ENCODE assay signal across 8 cellular contexts in the genomic region with DNA sequence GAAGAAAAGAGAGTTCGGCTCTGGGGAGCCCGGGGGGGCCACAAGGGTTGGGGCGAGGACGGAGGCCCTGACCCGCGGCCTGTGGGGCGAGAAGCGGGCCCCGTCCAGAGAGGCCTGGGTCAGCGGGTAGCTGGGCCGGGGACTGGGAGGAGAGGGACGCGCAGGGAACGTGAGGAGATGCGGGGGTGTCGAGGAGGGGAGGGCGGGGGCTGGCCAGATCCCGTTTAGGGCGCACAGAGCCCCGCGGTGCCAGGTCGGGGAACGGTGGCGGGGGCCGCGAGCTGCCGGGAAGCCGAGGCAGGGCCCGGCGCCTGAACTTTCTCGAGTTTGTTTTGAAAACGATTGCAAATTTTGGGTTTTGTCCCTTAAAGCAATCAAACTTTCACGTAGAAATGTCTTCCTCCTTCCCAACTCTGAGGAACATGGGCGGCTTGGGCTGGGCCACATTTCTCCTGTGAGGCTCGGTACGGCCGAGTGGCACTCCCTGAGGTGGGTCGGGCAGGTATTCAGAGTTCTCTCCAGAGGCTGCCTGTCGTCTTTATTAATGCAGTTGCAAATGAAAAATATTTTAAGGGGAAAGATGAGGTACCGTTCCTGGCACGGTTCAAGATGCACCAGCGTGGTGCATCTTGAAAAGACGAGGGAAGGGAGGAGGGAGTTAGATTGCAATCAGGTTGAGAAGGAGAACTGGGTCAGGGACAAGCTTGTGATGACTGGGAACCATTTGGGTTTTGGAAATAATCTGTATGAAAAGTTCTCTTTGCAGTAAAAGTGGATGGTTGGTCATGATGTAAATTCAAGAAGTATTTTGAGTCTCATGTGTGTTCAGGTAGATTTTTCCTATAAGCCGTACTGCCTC. TPM values are rescaled to one million over a fixed set of nuclear protein-coding genes. Genes with fewer than 3 reads are reported as not detected.
A peak's percentile ranks its signal among the peaks of the same experiment; 100 is the strongest.
DNase-seq lines count a peak whose midpoint lies in the region; ATAC-seq, FAIRE-seq and TF ChIP-seq lines count a peak whose summit lies in the region.

No MANE protein-coding gene starts in this region.

- 3 to 5% methylated on average over 43 to 44 of the region's 44 CpGs for WGBS in pancreas, 2 donors

- no peak for TF ChIP-seq CTCF in LNCaP clone FGC (IDR thresholded peaks at IDR 0.05; ENCODE audit: control insufficient read depth, extremely low read depth, insufficient read depth)
- no peak for TF ChIP-seq CTCF in pancreas (IDR thresholded peaks at IDR 0.05)

- FAIRE-seq in pancreas (lab: Jason Lieb, UNC), result no peak

- no peaks in the 10 kb centered on the region for H3K27me3 ChIP-seq in pancreas

- H3K4me1 ChIP-seq in pancreas, result peaks cover 0 to 3% (median 0%) of the 10 kb centered on the region in 3 donors

- no peaks in the 10 kb centered on the region for H3K9me3 ChIP-seq in pancreas

- H3K4me3 ChIP-seq in GM08714 (ENCODE audit: low read length) (peak overlapping the region; percentile 92), LNCaP clone FGC (ENCODE audit: low read depth, low read length) (peak overlapping the region; percentile 73), pancreas (peak overlapping the region; percentile 53 to 83 (median 72))

- DNase-seq in LNCaP clone FGC (ENCODE audit: low read depth) (no peak), Right ventricle myocardium superior (no peak), pancreas (peak in 3 of 6 donors; percentile 31 to 67 (median 65)), activated gamma-delta T cell treated with Interleukin-2 at 50 U/mL for 16 hours (no peak), SKM-1 (lab: John Stamatoyannopoulos, UW; ENCODE audit: unreplicated experiment) (no peak)
- DNase-seq in activated T-helper 1 cell treated with anti-CD3 and anti-CD28 coated beads, Interleukin-12 subunit alpha, Interleukin-12 subunit beta, Interleukin-2, Interleukin-4 antibody, amounts not matched to agents 30 ng/mL and 10 ng/mL and 1 ng/mL, durations not matched to agents 14 hours and 24 hours and 36 hours (ENCODE audit: low spot score), result no peak

- peaks cover 7% of the 10 kb centered on the region for H3K27me3 Mint-ChIP-seq in activated T-helper 1 cell treated with anti-CD3 and anti-CD28 coated beads, Interleukin-12 subunit alpha, Interleukin-12 subunit beta, Interleukin-2, Interleukin-4 antibody, amounts not matched to agents 30 ng/mL and 10 ng/mL and 1 ng/mL, durations not matched to agents 14 hours and 24 hours and 36 hours (ENCODE audit: insufficient read depth)

- ATAC-seq in Right ventricle myocardium superior (ENCODE audit: poor library complexity), result peak; percentile 51
- ATAC-seq in pancreas, result peak; percentile 42 to 65 (median 55)
- no peak for ATAC-seq in GM18858 (IDR thresholded peaks at IDR 0.05; ENCODE audit: unreplicated experiment)

- peaks cover 47% of the 10 kb centered on the region for H3K4me1 Mint-ChIP-seq in activated T-helper 1 cell treated with anti-CD3 and anti-CD28 coated beads, Interleukin-12 subunit alpha, Interleukin-12 subunit beta, Interleukin-2, Interleukin-4 antibody, amounts not matched to agents 30 ng/mL and 10 ng/mL and 1 ng/mL, durations not matched to agents 14 hours and 24 hours and 36 hours (ENCODE audit: low read depth)

- no peak overlapping the region for H3K27ac ChIP-seq in pancreas

- peaks cover 13% of the 10 kb centered on the region for H3K36me3 Mint-ChIP-seq in activated T-helper 1 cell treated with anti-CD3 and anti-CD28 coated beads, Interleukin-12 subunit alpha, Interleukin-12 subunit beta, Interleukin-2, Interleukin-4 antibody, amounts not matched to agents 30 ng/mL and 10 ng/mL and 1 ng/mL, durations not matched to agents 14 hours and 24 hours and 36 hours (ENCODE audit: low read depth)

- H3K4me3 Mint-ChIP-seq in activated T-helper 1 cell treated with anti-CD3 and anti-CD28 coated beads, Interleukin-12 subunit alpha, Interleukin-12 subunit beta, Interleukin-2, Interleukin-4 antibody, amounts not matched to agents 30 ng/mL and 10 ng/mL and 1 ng/mL, durations not matched to agents 14 hours and 24 hours and 36 hours, result peak overlapping the region; percentile 94

- intact Hi-C loops in activated T-helper 1 cell treated with anti-CD3 and anti-CD28 coated beads, Interleukin-12 subunit alpha, Interleukin-12 subunit beta, Interleukin-2, Interleukin-4 antibody, amounts not matched to agents 30 ng/mL and 10 ng/mL and 1 ng/mL, durations not matched to agents 14 hours and 24 hours and 36 hours (cut with micrococcal nuclease), result loop anchor here (1.0 to 5.0 kb wide), 2 partner anchors 78 to 1285 kb away; a partner anchor contains a TSS
- intact Hi-C loops in Right ventricle myocardium superior (cut with DNase I), result no loop called here
- intact Hi-C loops in pancreas (cut with DNase I), result no loop called here

- H3K9me3 Mint-ChIP-seq in activated T-helper 1 cell treated with anti-CD3 and anti-CD28 coated beads, Interleukin-12 subunit alpha, Interleukin-12 subunit beta, Interleukin-2, Interleukin-4 antibody, amounts not matched to agents 30 ng/mL and 10 ng/mL and 1 ng/mL, durations not matched to agents 14 hours and 24 hours and 36 hours, result no peaks in the 10 kb centered on the region

- H3K27ac Mint-ChIP-seq in activated T-helper 1 cell treated with anti-CD3 and anti-CD28 coated beads, Interleukin-12 subunit alpha, Interleukin-12 subunit beta, Interleukin-2, Interleukin-4 antibody, amounts not matched to agents 30 ng/mL and 10 ng/mL and 1 ng/mL, durations not matched to agents 14 hours and 24 hours and 36 hours, result peak overlapping the region; percentile 90

- H3K36me3 ChIP-seq in pancreas, result no peaks in the 10 kb centered on the region

RNA-seq across cellular contexts. Expression of a gene that starts 1.0 kb away (rescaled TPM):
- total RNA-seq in activated T-helper 1 cell treated with anti-CD3 and anti-CD28 coated beads, Interleukin-12 subunit alpha, Interleukin-12 subunit beta, Interleukin-2, Interleukin-4 antibody, amounts not matched to agents 30 ng/mL and 10 ng/mL and 1 ng/mL, durations not matched to agents 14 hours and 24 hours and 36 hours, result 30.0 and 34.2 TPM in 2 replicates
- 14.9 TPM for total RNA-seq in Right ventricle myocardium superior
- total RNA-seq in pancreas, result 1 to 10 TPM; 3.9 to 8.2 (median 5.5) TPM
- 1 to 10 TPM; 5.8 to 8.5 TPM for polyA plus RNA-seq in pancreas
